In genomic region chr6:52361347-52361944, GRCh38 we compare ENCODE assay signal across 8 cellular contexts. TPM values are rescaled to one million over a fixed set of nuclear protein-coding genes. Genes with fewer than 3 reads are reported as not detected.
DNase-seq lines count a peak whose midpoint lies in the region; ATAC-seq and TF ChIP-seq lines count a peak whose summit lies in the region.

No MANE protein-coding gene starts in this region.

- no peak for TF ChIP-seq CTCF in AG04449 (IDR thresholded peaks at IDR 0.05; ENCODE audit: insufficient read depth, low read length, missing control alignments)

- peaks cover 36% of the 10 kb centered on the region for H3K27me3 ChIP-seq in iPS-18a (ENCODE audit: control insufficient read depth, insufficient read depth, low read length)

- peak; percentile 15 for ATAC-seq in GM21360 (IDR thresholded peaks at IDR 0.05; ENCODE audit: unreplicated experiment)

- no peaks in the 10 kb centered on the region for H3K36me3 ChIP-seq in iPS-18a (ENCODE audit: control insufficient read depth, low read depth, low read length)

- H3K9me3 ChIP-seq in iPS-18a (ENCODE audit: control insufficient read depth, low read depth, low read length), result no peaks in the 10 kb centered on the region

- peak overlapping the region; percentile 78 for H3K4me3 ChIP-seq in AG04449 (ENCODE audit: low read depth, low read length)
- peak overlapping the region; percentile 76 for H3K4me3 ChIP-seq in iPS-18a (ENCODE audit: low read length)

- peak overlapping the region; percentile 95 for H3K27ac ChIP-seq in angular gyrus (ENCODE audit: low read depth, low read length)
- no peak overlapping the region for H3K27ac ChIP-seq in iPS-18a (ENCODE audit: low read length)

- DNase-seq in AG04449 (ENCODE audit: low read depth, low spot score) (no peak), NOMO-1 treated with DMSO at 0.1 percent for 48 hours (lab: John Stamatoyannopoulos, UW; ENCODE audit: unreplicated experiment) (peak; percentile 61), H4 (ENCODE audit: low spot score) (no peak), NCI-H1694 treated with DMSO at 0.1 percent for 48 hours (lab: John Stamatoyannopoulos, UW) (no peak)
- peak; percentile 12 for DNase-seq in stimulated activated CD4-positive, alpha-beta T cell treated with anti-CD3 and anti-CD28 coated beads, Interleukin-1b, Interleukin-23, amount 100 ng/mL, for 48 hours

- peak overlapping the region; percentile 35 for H3K9ac ChIP-seq in iPS-18a (ENCODE audit: low read length)

- CTCF ChIA-PET in AG04449 (lab: Yijun Ruan, JAX), result interaction anchor here (0.9 to 3.9 kb wide), 8 partner anchors 9 to 296 kb away, joined by 3 to 25 read pairs (median 4); partner anchors contain the start of gene MCM3

- H3K4me1 ChIP-seq in iPS-18a (ENCODE audit: control insufficient read depth, low read depth, low read length), result peaks cover 8% of the 10 kb centered on the region

- POLR2A ChIA-PET in AG04449 (lab: Yijun Ruan, JAX), result interaction anchor here (1.3 to 1.4 kb wide), 2 partner anchors 9 kb away, joined by 3 to 15 read pairs; no protein-coding TSS in a partner anchor

RNA-seq across cellular contexts. Expression of gene PAQR8, which starts 0.5 kb away (rescaled TPM):
- 3.8 and 4.5 TPM in 2 replicates for total RNA-seq in H4 (2014; rRNA removed; shearing (Covaris generic))

RNA-seq across cellular contexts. Expression of gene EFHC1, which starts 58.7 kb away (rescaled TPM):
- total RNA-seq in H4 (2014; rRNA removed; shearing (Covaris generic)), result 24.7 and 35.9 TPM in 2 replicates

Comparison
In these comparisons a context has a peak if more than half of its experiments do, and no peak if none do; other contexts are left out.
1. DNase-seq: peak in NOMO-1 treated with DMSO at 0.1 percent for 48 hours (single experiment) and stimulated activated CD4-positive, alpha-beta T cell treated with anti-CD3 and anti-CD28 coated beads, Interleukin-1b, Interleukin-23, amount 100 ng/mL, for 48 hours (single experiment); none in AG04449 (single experiment), H4 (single experiment) and NCI-H1694 treated with DMSO at 0.1 percent for 48 hours (single experiment).